Comparison of ENCODE assay signal across 19 cellular contexts in the genomic region with DNA sequence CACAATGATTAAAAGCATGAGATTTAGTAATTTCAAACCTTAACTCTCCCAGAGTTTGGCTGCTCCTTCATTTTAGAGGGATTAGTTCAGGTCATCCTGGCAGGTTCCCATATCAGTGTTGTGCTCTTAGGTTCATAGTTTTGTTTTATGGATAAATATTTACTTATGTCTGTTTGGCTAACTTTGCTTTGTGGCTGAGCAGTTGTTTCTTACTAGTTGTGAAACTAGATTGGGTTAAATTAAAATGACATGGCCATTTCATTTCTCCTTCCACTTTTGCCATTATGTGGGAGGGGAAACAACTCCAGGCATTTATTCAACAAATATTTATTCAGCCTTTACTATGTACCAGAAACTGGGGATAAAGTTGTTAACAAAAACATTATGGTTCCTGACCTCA.
DNase-seq lines count a peak whose midpoint lies in the region; FAIRE-seq and TF ChIP-seq lines count a peak whose summit lies in the region.
"Had no signal": no experiment of that assay in that cellular context is flagged by ENCODE, and none has a peak within 500 bp of the region (broad histone marks: within the 10 kb centered on the region; RNA-seq: fewer than 3 reads in every experiment).

No MANE protein-coding gene starts in this region.

- TF ChIP-seq CTCF in osteoblast (IDR thresholded peaks at IDR 0.05; ENCODE audit: extremely low read depth, low read depth, low read length): no peak

- H3K36me3 ChIP-seq in osteoblast (ENCODE audit: insufficient read depth, low read length): no peaks in the 10 kb centered on the region
- H3K36me3 ChIP-seq: BLaER1 treated with 17β-estradiol and CSF1 and Interleukin-3, amounts not matched to agents 10 nM and 100 nM had no signal

- H3K36me3 Mint-ChIP-seq in activated T-cell treated with anti-CD3 and anti-CD28 coated beads, Interleukin-2, amount 50 U/mL, for 24 hours (ENCODE audit: low read depth): no peaks in the 10 kb centered on the region
- H3K36me3 Mint-ChIP-seq: activated naive CD4-positive, alpha-beta T cell treated with anti-CD3 and anti-CD28 coated beads, Interleukin-2, amount 50 U/mL, for 24 hours had no signal

- no peaks in the 10 kb centered on the region for H3K27me3 ChIP-seq in osteoblast (ENCODE audit: insufficient read depth, low read length)
- H3K27me3 ChIP-seq: BLaER1 treated with 17β-estradiol and CSF1 and Interleukin-3, amounts not matched to agents 10 nM and 100 nM had no signal

- no peak overlapping the region for H3K4me2 ChIP-seq in osteoblast (ENCODE audit: insufficient read depth, low read length)

- H3K4me1 ChIP-seq in osteoblast (ENCODE audit: insufficient read depth, low read length): peaks cover 28% of the 10 kb centered on the region

- no peaks in the 10 kb centered on the region for H4K20me1 ChIP-seq in osteoblast (ENCODE audit: insufficient read depth, low read length)
- H4K20me1 ChIP-seq: BLaER1 treated with 17β-estradiol and CSF1 and Interleukin-3, amounts not matched to agents 10 nM and 100 nM had no signal

- H3K79me2 ChIP-seq in osteoblast (ENCODE audit: insufficient read depth, low read length): no peaks in the 10 kb centered on the region

- peaks cover 14% of the 10 kb centered on the region for H3K9me3 Mint-ChIP-seq in activated T-cell treated with anti-CD3 and anti-CD28 coated beads, Interleukin-2, amount 50 U/mL, for 24 hours

- peak overlapping the region; percentile 96 for H3K27ac ChIP-seq in osteoblast (ENCODE audit: low read depth, low read length)

- H2AFZ ChIP-seq in osteoblast (ENCODE audit: low read length): no peak overlapping the region

- peak overlapping the region; percentile 32 for H3K4me3 Mint-ChIP-seq in activated T-cell treated with anti-CD3 and anti-CD28 coated beads, Interleukin-2, amount 50 U/mL, for 24 hours
- H3K4me3 Mint-ChIP-seq: activated naive CD4-positive, alpha-beta T cell treated with anti-CD3 and anti-CD28 coated beads, Interleukin-2, amount 50 U/mL, for 24 hours had no signal

- H3K27me3 Mint-ChIP-seq in activated T-cell treated with anti-CD3 and anti-CD28 coated beads, Interleukin-2, amount 50 U/mL, for 24 hours: no peaks in the 10 kb centered on the region
- H3K27me3 Mint-ChIP-seq: activated naive CD4-positive, alpha-beta T cell treated with anti-CD3 and anti-CD28 coated beads, Interleukin-2, amount 50 U/mL, for 24 hours had no signal

- FAIRE-seq in endometrium (lab: Jason Lieb, UNC): peak; percentile 15
- FAIRE-seq: A204.1 had no signal

- H3K4me3 ChIP-seq in osteoblast (ENCODE audit: insufficient read depth, low read length): no peak overlapping the region
- H3K4me3 ChIP-seq: BLaER1 treated with 17β-estradiol and CSF1 and Interleukin-3, amounts not matched to agents 10 nM and 100 nM had no signal

- H3K9me3 ChIP-seq in osteoblast (ENCODE audit: low read depth, low read length): no peaks in the 10 kb centered on the region
- H3K9me3 ChIP-seq: BLaER1 treated with 17β-estradiol and CSF1 and Interleukin-3, amounts not matched to agents 10 nM and 100 nM had no signal

- H3K4me1 Mint-ChIP-seq in activated T-cell treated with anti-CD3 and anti-CD28 coated beads, Interleukin-2, amount 50 U/mL, for 24 hours (ENCODE audit: low read depth): peaks cover 35% of the 10 kb centered on the region

- no peak for DNase-seq in activated T-cell treated with anti-CD3 and anti-CD28 coated beads, Interleukin-2, amount 50 U/mL, for 24 hours
- DNase-seq in activated T-cell treated with anti-CD3 and anti-CD28 coated beads, Interleukin-2, amount 50 U/mL, for 48 hours: no peak
- peak; percentile 52 for DNase-seq in M059J (ENCODE audit: low read depth)
- no peak for DNase-seq in osteoblast (ENCODE audit: insufficient read length, low spot score, missing footprints)
- DNase-seq in NAMALWA (ENCODE audit: low spot score): no peak
- no peak for DNase-seq in SKM-1 (lab: John Stamatoyannopoulos, UW; ENCODE audit: unreplicated experiment)
- DNase-seq in ureter (ENCODE audit: low spot score): no peak
- DNase-seq: activated CD4-positive, alpha-beta T cell treated with anti-CD3 and anti-CD28 coated beads, Interleukin-2, amount 50 U/mL, for 48 hours; cortex of kidney; foreskin melanocyte; hippocampal formation; NCI-H1694 treated with DMSO at 0.1 percent for 48 hours; NCI-H2227 treated with DMSO at 0.1 percent for 48 hours; SIG-M5; stimulated activated CD8-positive, alpha-beta memory T cell treated with anti-CD3 and anti-CD28 coated beads, Interleukin-4, amount 100 ng/mL, for 48 hours had no signal

- peak overlapping the region; percentile 96 for H3K27ac Mint-ChIP-seq in activated T-cell treated with anti-CD3 and anti-CD28 coated beads, Interleukin-2, amount 50 U/mL, for 24 hours
- H3K27ac Mint-ChIP-seq: activated naive CD4-positive, alpha-beta T cell treated with anti-CD3 and anti-CD28 coated beads, Interleukin-2, amount 50 U/mL, for 24 hours had no signal
